Comparison of ENCODE assay signal across 1 cellular context in the genomic region with DNA sequence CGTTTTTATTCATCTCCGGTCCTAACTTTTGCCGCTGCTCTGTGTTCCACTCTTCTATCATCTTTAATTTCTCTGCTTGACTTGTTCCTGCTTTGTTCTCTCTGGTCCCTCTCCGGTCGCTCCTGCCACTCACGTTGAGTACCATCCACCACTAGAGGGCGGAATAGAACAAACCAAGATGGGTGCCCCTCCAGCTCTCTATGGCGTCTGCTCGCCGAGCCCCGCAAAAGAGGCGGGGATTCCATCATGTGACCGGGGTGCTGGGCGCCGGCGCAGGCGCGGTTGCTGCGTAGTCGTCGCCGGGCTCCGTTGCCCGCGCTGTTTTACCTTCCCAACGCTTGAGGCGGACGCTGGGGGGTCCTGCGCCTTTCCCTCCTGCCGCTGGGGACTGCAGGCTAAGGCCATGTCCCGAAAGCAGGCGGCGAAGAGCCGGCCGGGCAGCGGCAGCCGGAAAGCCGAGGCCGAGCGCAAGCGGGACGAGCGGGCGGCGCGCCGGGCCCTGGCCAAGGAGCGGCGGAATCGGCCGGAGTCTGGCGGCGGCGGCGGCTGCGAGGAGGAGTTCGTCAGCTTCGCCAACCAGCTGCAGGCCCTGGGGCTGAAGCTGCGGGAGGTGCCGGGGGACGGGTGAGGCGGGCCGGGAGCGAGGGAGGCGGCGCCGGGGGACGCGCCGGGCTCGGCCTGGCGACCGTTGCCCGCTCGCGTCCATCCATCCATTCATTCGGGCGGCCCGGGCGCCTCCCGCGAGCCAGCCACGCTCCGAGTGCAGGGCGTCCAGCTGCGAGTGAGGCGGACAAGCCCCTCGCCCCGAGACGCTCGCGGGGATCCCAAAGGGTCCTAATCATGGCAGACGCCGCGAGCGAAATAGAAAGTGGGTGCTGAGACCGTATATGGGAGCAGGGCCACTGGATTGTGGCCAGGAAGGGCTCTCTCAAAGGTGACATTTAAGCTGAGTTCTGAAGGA.
TF ChIP-seq lines count a peak whose summit lies in the region.

A gene with protein sequence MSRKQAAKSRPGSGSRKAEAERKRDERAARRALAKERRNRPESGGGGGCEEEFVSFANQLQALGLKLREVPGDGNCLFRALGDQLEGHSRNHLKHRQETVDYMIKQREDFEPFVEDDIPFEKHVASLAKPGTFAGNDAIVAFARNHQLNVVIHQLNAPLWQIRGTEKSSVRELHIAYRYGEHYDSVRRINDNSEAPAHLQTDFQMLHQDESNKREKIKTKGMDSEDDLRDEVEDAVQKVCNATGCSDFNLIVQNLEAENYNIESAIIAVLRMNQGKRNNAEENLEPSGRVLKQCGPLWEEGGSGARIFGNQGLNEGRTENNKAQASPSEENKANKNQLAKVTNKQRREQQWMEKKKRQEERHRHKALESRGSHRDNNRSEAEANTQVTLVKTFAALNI (plus strand): TSS at position 285 of the 961 bp plus-strand sequence. CDS start 119 bp downstream, at position 404.

TF ChIP-seq in H1, 55 proteins besides CTCF, POLR2A, EP300 and RAD21 (continued from another document):
- TF ChIP-seq YY1 (IDR thresholded peaks at IDR 0.05; ENCODE audit: low read depth, low read length) (peak; percentile 94), GTF2F1 (IDR thresholded peaks at IDR 0.05; ENCODE audit: borderline replicate concordance, low read depth, low read length) (no peak), GABPA (IDR thresholded peaks at IDR 0.05; ENCODE audit: borderline replicate concordance, insufficient read depth, low read length) (no peak; the same call in 1 of the 2 replicates), CREB1 (IDR thresholded peaks at IDR 0.05) (peak; percentile 47; the same call in 1 of the 2 replicates), SP4 (IDR thresholded peaks at IDR 0.05; ENCODE audit: low read length) (0 out of 2 replicates have a peak, but pooled peaks have one; percentile 34), KDM4A (IDR thresholded peaks at IDR 0.05; ENCODE audit: low read depth, low read length, severe bottlenecking) (peak; percentile 84), CHD2 (IDR thresholded peaks at IDR 0.05; ENCODE audit: low read length) (no peak)
